In genomic region chr5:109690456-109691247, GRCh38 we compare ENCODE assay signal across 8 cellular contexts. TPM values are rescaled to one million over a fixed set of nuclear protein-coding genes. Genes with fewer than 3 reads are reported as not detected.
DNase-seq lines count a peak whose midpoint lies in the region; ATAC-seq, FAIRE-seq and TF ChIP-seq lines count a peak whose summit lies in the region.

No MANE protein-coding gene starts in this region.

- H3K4me3 ChIP-seq in Caco-2 (ENCODE audit: low read depth, low read length): peak overlapping the region; percentile 86
- H3K4me3 ChIP-seq in heart left ventricle: peak overlapping the region; percentile 62 to 98 (median 88)
- H3K4me3 ChIP-seq in parathyroid adenoma (ENCODE audit: low read depth, low read length): peak overlapping the region; percentile 78

- peaks cover 24% of the 10 kb centered on the region for H3K4me1 Mint-ChIP-seq in Caco-2 (ENCODE audit: low read depth, unreplicated experiment)
- peaks cover 50 to 51% (median 51%) of the 10 kb centered on the region in 3 donors for H3K4me1 Mint-ChIP-seq in T-cell

- H3K27me3 ChIP-seq in Caco-2 (replicated peaks; ENCODE audit: control insufficient read depth, insufficient read depth, low read length): no peaks in the 10 kb centered on the region
- H3K27me3 ChIP-seq in heart left ventricle: no peaks in the 10 kb centered on the region
- no peaks in the 10 kb centered on the region for H3K27me3 ChIP-seq in parathyroid adenoma (ENCODE audit: control insufficient read depth, insufficient read depth, low read length)

- H3K4me1 ChIP-seq in Caco-2 (0 out of 2 replicates have a peak, but pooled peaks cover 6% of the 10 kb centered on the region), heart left ventricle (peaks cover 0 to 49% (median 22%) of the 10 kb centered on the region in 12 donors), parathyroid adenoma (peaks cover 9% of the 10 kb centered on the region)

- peak overlapping the region; percentile 86 to 99 (median 95) for H3K27ac ChIP-seq in heart left ventricle
- peak overlapping the region; percentile 83 for H3K27ac ChIP-seq in parathyroid adenoma

- H3K9me3 Mint-ChIP-seq in Caco-2 (ENCODE audit: unreplicated experiment): no peaks in the 10 kb centered on the region
- no peaks in the 10 kb centered on the region for H3K9me3 Mint-ChIP-seq in T-cell

- peak overlapping the region; percentile 80 for H3K4me2 ChIP-seq in parathyroid adenoma (ENCODE audit: low read length)

- CTCF ChIA-PET in Caco-2 (lab: Charles Lee): interaction anchor here (0.7 kb wide), 1 partner anchor 17 kb away, joined by 3 read pairs; no protein-coding TSS in a partner anchor
- CTCF ChIA-PET in T-cell (lab: Charles Lee): interaction anchor here (0.6 to 2.0 kb wide), 10 partner anchors 9 to 719 kb away, joined by 3 to 12 read pairs (median 4); no protein-coding TSS in a partner anchor

- intact Hi-C loops in Caco-2 (cut with micrococcal nuclease; ENCODE audit: unreplicated experiment) (loop anchor here (1.0 kb wide), 3 partner anchors 11 to 900 kb away; no protein-coding TSS in a partner anchor), heart left ventricle (cut with DNase I) (loop anchor here in 2 of 10 donors (2.0 to 10.0 kb wide), 3 partner anchors 54 to 934 kb away; no protein-coding TSS in a partner anchor)

- 0% methylated on average over 37 to 65 of the region's 65 CpGs for whole genome bisulfite sequencing in heart left ventricle, 4 donors

- no peak for FAIRE-seq in urothelium cell line (lab: Jason Lieb, UNC)

- H3K36me3 Mint-ChIP-seq in Caco-2 (ENCODE audit: insufficient read depth, unreplicated experiment) (peaks cover 9% of the 10 kb centered on the region), T-cell (no peaks in the 10 kb centered on the region)

- H3K36me3 ChIP-seq in Caco-2 (ENCODE audit: control insufficient read depth, insufficient read depth, low read length) (no peaks in the 10 kb centered on the region), heart left ventricle (no peaks in the 10 kb centered on the region), parathyroid adenoma (ENCODE audit: control insufficient read depth, insufficient read depth, low read length) (no peaks in the 10 kb centered on the region)

- TF ChIP-seq CTCF in Caco-2 (IDR thresholded peaks at IDR 0.05; ENCODE audit: insufficient read depth in 1 of 2, low read depth in 1 of 2, low read length in 1 of 2, severe bottlenecking in 1 of 2, unreplicated experiment in 1 of 2) (peak; percentile 42 to 81), LNCAP (IDR thresholded peaks at IDR 0.05) (peak; percentile 83), heart left ventricle (IDR thresholded peaks at IDR 0.05) (peak; percentile 49 to 93 (median 74)), parathyroid adenoma (IDR thresholded peaks at IDR 0.05) (peak; percentile 80)

- TF ChIP-seq POLR2A in heart left ventricle (IDR thresholded peaks at IDR 0.05): no peak

- H3K79me2 ChIP-seq in parathyroid adenoma: no peaks in the 10 kb centered on the region

- H3K9me3 ChIP-seq in Caco-2 (no peaks in the 10 kb centered on the region), heart left ventricle (peaks cover 0 to 14% (median 0%) of the 10 kb centered on the region in 12 donors), parathyroid adenoma (ENCODE audit: control insufficient read depth, low read length) (no peaks in the 10 kb centered on the region)

- POLR2A ChIA-PET in Caco-2 (lab: Charles Lee) (no interaction called here), T-cell (lab: Charles Lee) (interaction anchor here (0.6 to 1.2 kb wide), 7 partner anchors 18 to 1048 kb away, joined by 3 to 5 read pairs (median 4); partner anchors contain the start of genes PJA2 (in 1 of the 2) and SLC25A46 (in 1 of the 2))

- peak overlapping the region; percentile 94 for H3K4me3 Mint-ChIP-seq in Caco-2 (ENCODE audit: unreplicated experiment)
- H3K4me3 Mint-ChIP-seq in T-cell: peak overlapping the region; percentile 84 to 90 (median 85)

- DNase-seq in Caco-2 (peak; percentile 59 to 69), T-cell (peak; percentile 22 to 68 (median 50)), amniotic epithelial cell (ENCODE audit: low read depth) (peak; percentile 87), heart left ventricle (peak; percentile 73 to 80 (median 79)), urothelium cell line (ENCODE audit: low spot score) (peak; percentile 66)

- no TSS peak for BruUV-seq in Caco-2 (replicated peaks; lab: Mats Ljungman, UMichigan)

- H3K27ac Mint-ChIP-seq in Caco-2 (ENCODE audit: unreplicated experiment) (peak overlapping the region; percentile 98), T-cell (peak overlapping the region; percentile 81 to 87)

- H3K9ac ChIP-seq in parathyroid adenoma: peak overlapping the region; percentile 38

- peak overlapping the region; percentile 95 for H2AFZ ChIP-seq in parathyroid adenoma

- H3K27me3 Mint-ChIP-seq in Caco-2 (ENCODE audit: insufficient read depth, unreplicated experiment) (no peaks in the 10 kb centered on the region), T-cell (no peaks in the 10 kb centered on the region)

- ATAC-seq in GM21529 (IDR thresholded peaks at IDR 0.05; ENCODE audit: unreplicated experiment): peak; percentile 15
- peak; percentile 1 to 41 (median 14) for ATAC-seq in T-cell (replicated peaks in 1 of 4)
- peak; percentile 54 to 72 (median 62) for ATAC-seq in heart left ventricle

RNA-seq across cellular contexts. Expression of gene MAN2A1, which starts 0.9 kb away (rescaled TPM):
- total RNA-seq in Caco-2 (2022) (57.3 and 57.7 TPM in 2 replicates), T-cell (10 to 100 TPM; 46.7 to 64.0 (median 50.4) TPM), heart left ventricle (10 to 100 TPM in 2 of 9 donors, 1 to 10 TPM in 7; 5.9 to 22.9 (median 8.5) TPM)
- 1 to 10 TPM; 2.0 to 5.1 TPM for polyA plus RNA-seq in heart left ventricle

Comparison
In these comparisons a context has a peak if more than half of its experiments do, and no peak if none do; other contexts are left out.
1. Peak in every context shown above with its lines: DNase-seq, ATAC-seq, H3K4me3 ChIP-seq and H3K27ac ChIP-seq.